Comparison of ENCODE assay signal across 8 cellular contexts in genomic region chr1:46718340-46718726, GRCh38. TPM values are rescaled to one million over a fixed set of nuclear protein-coding genes. Genes with fewer than 3 reads are reported as not detected.
DNase-seq lines count a peak whose midpoint lies in the region; ATAC-seq and TF ChIP-seq lines count a peak whose summit lies in the region.

No MANE protein-coding gene starts in this region.

- DNase-seq in Caco-2 (no peak), NCI-H1105 (lab: John Stamatoyannopoulos, UW) (no peak), GDM1 (lab: John Stamatoyannopoulos, UW) (no peak), GM13976 (ENCODE audit: low spot score) (no peak)
- no peak for DNase-seq in central memory CD8-positive, alpha-beta T cell (ENCODE audit: low spot score in 2 of 2)

- H3K9me3 ChIP-seq in Caco-2 = no peaks in the 10 kb centered on the region
- H3K9me3 ChIP-seq in mucosa of stomach (ENCODE audit: control insufficient read depth, low read length) = no peaks in the 10 kb centered on the region

- H3K9me3 Mint-ChIP-seq in Caco-2 (ENCODE audit: unreplicated experiment) = no peaks in the 10 kb centered on the region
- H3K9me3 Mint-ChIP-seq in IgD-negative memory B cell = no peaks in the 10 kb centered on the region
- H3K9me3 Mint-ChIP-seq in central memory CD8-positive, alpha-beta T cell = no peaks in the 10 kb centered on the region

- intact Hi-C loops in Caco-2 (cut with micrococcal nuclease; ENCODE audit: unreplicated experiment) = no loop called here

- ATAC-seq in central memory CD8-positive, alpha-beta T cell (replicated peaks; ENCODE audit: extremely low read depth, poor library complexity, severe bottlenecking) = no peak
- ATAC-seq in GM18868 (IDR thresholded peaks at IDR 0.05; ENCODE audit: unreplicated experiment) = no peak

- H3K27ac Mint-ChIP-seq in Caco-2 (ENCODE audit: unreplicated experiment) (peak overlapping the region; percentile 93), IgD-negative memory B cell (peak overlapping the region; percentile 88 to 94 (median 93))
- H3K27ac Mint-ChIP-seq in central memory CD8-positive, alpha-beta T cell (ENCODE audit: low read depth) = peak overlapping the region; percentile 75

- H3K4me1 Mint-ChIP-seq in Caco-2 (ENCODE audit: low read depth, unreplicated experiment) (peaks cover 21% of the 10 kb centered on the region), IgD-negative memory B cell (peaks cover 31 to 40% (median 34%) of the 10 kb centered on the region in 3 donors)
- H3K4me1 Mint-ChIP-seq in central memory CD8-positive, alpha-beta T cell = peaks cover 40% of the 10 kb centered on the region

- H3K27me3 Mint-ChIP-seq in Caco-2 (ENCODE audit: insufficient read depth, unreplicated experiment) = no peaks in the 10 kb centered on the region
- no peaks in the 10 kb centered on the region for H3K27me3 Mint-ChIP-seq in IgD-negative memory B cell
- no peaks in the 10 kb centered on the region for H3K27me3 Mint-ChIP-seq in central memory CD8-positive, alpha-beta T cell

- no TSS peak for BruUV-seq in Caco-2 (replicated peaks; lab: Mats Ljungman, UMichigan)

- peaks cover 13% of the 10 kb centered on the region for H3K4me1 ChIP-seq in Caco-2
- H3K4me1 ChIP-seq in mucosa of stomach (ENCODE audit: control insufficient read depth, insufficient read depth, low read length) = peaks cover 44% of the 10 kb centered on the region

- H3K27me3 ChIP-seq in Caco-2 (replicated peaks; ENCODE audit: control insufficient read depth, insufficient read depth, low read length) (no peaks in the 10 kb centered on the region), mucosa of stomach (ENCODE audit: control insufficient read depth, insufficient read depth, low read length) (no peaks in the 10 kb centered on the region)

- no peaks in the 10 kb centered on the region for H3K36me3 ChIP-seq in Caco-2 (ENCODE audit: control insufficient read depth, insufficient read depth, low read length)
- H3K36me3 ChIP-seq in mucosa of stomach (ENCODE audit: control insufficient read depth, insufficient read depth, low read length) = no peaks in the 10 kb centered on the region

- POLR2A ChIA-PET in Caco-2 (lab: Charles Lee) = interaction anchor here (0.5 kb wide), 1 partner anchor 114 kb away, joined by 3 read pairs; the partner anchor contains the start of gene MKNK1

- in situ Hi-C loops in GM13976 (cut with MboI; ENCODE audit: low sequenced_read_pairs, unreplicated experiment) = no loop called here

- H3K4me3 ChIP-seq in Caco-2 (ENCODE audit: low read depth, low read length) = peak overlapping the region; percentile 93
- peak overlapping the region; percentile 87 for H3K4me3 ChIP-seq in mucosa of stomach (ENCODE audit: low read length)

- H3K36me3 Mint-ChIP-seq in Caco-2 (ENCODE audit: insufficient read depth, unreplicated experiment) (peaks cover 17% of the 10 kb centered on the region), IgD-negative memory B cell (peaks cover 5% of the 10 kb centered on the region)
- peaks cover 40% of the 10 kb centered on the region for H3K36me3 Mint-ChIP-seq in central memory CD8-positive, alpha-beta T cell (ENCODE audit: insufficient read depth)

- TF ChIP-seq CTCF in Caco-2 (IDR thresholded peaks at IDR 0.05; ENCODE audit: insufficient read depth in 1 of 2, low read depth in 1 of 2, low read length in 1 of 2, severe bottlenecking in 1 of 2, unreplicated experiment in 1 of 2) = no peak
- TF ChIP-seq CTCF in GM13976 (IDR thresholded peaks at IDR 0.05; ENCODE audit: borderline replicate concordance, control extremely low read depth, extremely low read depth, insufficient read depth, missing control alignments) = no peak

- H3K4me3 Mint-ChIP-seq in Caco-2 (ENCODE audit: unreplicated experiment) (peak overlapping the region; percentile 93), IgD-negative memory B cell (peak overlapping the region; percentile 83 to 94 (median 88))
- H3K4me3 Mint-ChIP-seq in central memory CD8-positive, alpha-beta T cell = peak overlapping the region; percentile 86

- H3K9ac ChIP-seq in mucosa of stomach (ENCODE audit: low read length) = peak overlapping the region; percentile 93

- CTCF ChIA-PET in Caco-2 (lab: Charles Lee) = no interaction called here

RNA-seq across cellular contexts. Expression of gene EFCAB14, which starts 0.6 kb away (rescaled TPM):
- 60.3 and 61.6 TPM in 2 replicates for total RNA-seq in Caco-2 (2022)
- polyA plus RNA-seq in IgD-negative memory B cell = 88.1 TPM

RNA-seq across cellular contexts. Expression of gene TEX38, which starts 46.7 kb away (rescaled TPM):
- total RNA-seq in Caco-2 (2022) = not detected in 2 replicates
- not detected for polyA plus RNA-seq in IgD-negative memory B cell

RNA-seq across cellular contexts. Expression of gene ATPAF1, which starts 50.2 kb away (rescaled TPM):
- total RNA-seq in Caco-2 (2022) = 26.9 and 31.7 TPM in 2 replicates
- polyA plus RNA-seq in IgD-negative memory B cell = 55.1 TPM
